8 cellular contexts compared by ENCODE assay signal in genomic region chr5:7324919-7325318, GRCh38.
"Had no signal": no experiment of that assay in that cellular context is flagged by ENCODE, and none has a peak within 500 bp of the region (broad histone marks: within the 10 kb centered on the region; RNA-seq: fewer than 3 reads in every experiment).

No MANE protein-coding gene starts in this region.

- DNase-seq: GDM1, GF-D8 had no signal

- FAIRE-seq: G401.6, GM12878, GM12891, GM12892, GM18507, GM19239 had no signal

- ATAC-seq: GM12878 had no signal

- H3K4me3 ChIP-seq: GM12878 had no signal
